8 cellular contexts compared by ENCODE assay signal in the genomic region with DNA sequence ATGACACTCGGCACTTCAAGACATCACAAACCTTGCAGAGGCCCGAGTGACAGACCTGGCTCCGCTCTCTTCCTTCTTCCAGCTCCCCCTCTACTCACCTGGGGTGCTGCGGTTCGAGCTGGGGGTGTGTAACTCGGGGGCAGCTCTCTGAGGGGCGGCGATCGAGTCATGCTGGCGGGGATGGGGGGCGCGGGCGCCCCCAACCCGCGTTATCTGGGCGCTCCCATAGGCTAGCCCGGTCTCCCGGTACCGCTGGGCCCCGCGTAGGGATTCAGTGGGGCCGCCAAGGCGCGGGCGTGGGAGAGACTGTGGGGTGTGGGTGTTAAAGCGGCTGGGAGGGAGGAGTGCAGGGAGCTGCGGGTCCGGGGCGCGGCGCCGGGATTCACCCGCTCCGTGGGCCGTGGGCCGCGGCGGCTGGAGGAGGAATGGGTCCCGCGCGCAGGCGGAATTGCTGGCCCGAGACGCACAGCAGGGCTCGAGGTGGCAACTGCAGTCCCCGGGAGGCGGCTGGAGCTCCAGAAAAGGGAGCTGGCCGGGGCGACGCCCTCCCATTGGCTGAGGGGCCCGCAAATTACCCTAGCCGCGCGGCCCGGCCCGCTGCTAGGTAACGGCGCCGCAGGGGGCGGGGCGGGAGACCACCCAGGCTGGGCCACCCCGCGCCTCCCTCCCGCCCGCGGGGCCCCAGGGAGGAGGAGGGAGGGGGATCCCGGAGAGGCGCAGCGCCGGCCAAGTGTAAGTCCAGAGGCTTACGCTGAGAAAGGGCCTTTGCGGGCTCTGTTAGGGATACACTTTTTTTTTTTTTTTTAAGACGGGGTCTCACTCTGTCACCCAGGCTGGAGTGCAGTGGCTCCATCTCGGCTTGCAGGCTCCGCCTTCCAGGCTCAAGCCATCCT. TPM values are rescaled to one million over a fixed set of nuclear protein-coding genes. Genes with fewer than 3 reads are reported as not detected.
A peak's percentile ranks its signal among the peaks of the same experiment; 100 is the strongest.
DNase-seq lines count a peak whose midpoint lies in the region; ATAC-seq and TF ChIP-seq lines count a peak whose summit lies in the region.

A gene with protein sequence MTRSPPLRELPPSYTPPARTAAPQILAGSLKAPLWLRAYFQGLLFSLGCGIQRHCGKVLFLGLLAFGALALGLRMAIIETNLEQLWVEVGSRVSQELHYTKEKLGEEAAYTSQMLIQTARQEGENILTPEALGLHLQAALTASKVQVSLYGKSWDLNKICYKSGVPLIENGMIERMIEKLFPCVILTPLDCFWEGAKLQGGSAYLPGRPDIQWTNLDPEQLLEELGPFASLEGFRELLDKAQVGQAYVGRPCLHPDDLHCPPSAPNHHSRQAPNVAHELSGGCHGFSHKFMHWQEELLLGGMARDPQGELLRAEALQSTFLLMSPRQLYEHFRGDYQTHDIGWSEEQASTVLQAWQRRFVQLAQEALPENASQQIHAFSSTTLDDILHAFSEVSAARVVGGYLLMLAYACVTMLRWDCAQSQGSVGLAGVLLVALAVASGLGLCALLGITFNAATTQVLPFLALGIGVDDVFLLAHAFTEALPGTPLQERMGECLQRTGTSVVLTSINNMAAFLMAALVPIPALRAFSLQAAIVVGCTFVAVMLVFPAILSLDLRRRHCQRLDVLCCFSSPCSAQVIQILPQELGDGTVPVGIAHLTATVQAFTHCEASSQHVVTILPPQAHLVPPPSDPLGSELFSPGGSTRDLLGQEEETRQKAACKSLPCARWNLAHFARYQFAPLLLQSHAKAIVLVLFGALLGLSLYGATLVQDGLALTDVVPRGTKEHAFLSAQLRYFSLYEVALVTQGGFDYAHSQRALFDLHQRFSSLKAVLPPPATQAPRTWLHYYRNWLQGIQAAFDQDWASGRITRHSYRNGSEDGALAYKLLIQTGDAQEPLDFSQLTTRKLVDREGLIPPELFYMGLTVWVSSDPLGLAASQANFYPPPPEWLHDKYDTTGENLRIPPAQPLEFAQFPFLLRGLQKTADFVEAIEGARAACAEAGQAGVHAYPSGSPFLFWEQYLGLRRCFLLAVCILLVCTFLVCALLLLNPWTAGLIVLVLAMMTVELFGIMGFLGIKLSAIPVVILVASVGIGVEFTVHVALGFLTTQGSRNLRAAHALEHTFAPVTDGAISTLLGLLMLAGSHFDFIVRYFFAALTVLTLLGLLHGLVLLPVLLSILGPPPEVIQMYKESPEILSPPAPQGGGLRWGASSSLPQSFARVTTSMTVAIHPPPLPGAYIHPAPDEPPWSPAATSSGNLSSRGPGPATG (minus strand): TSS at position 491 of the 893 bp plus-strand sequence. CDS start 321 bp downstream, at position 170.

- no peak for TF ChIP-seq EP300 in transverse colon (IDR thresholded peaks at IDR 0.05; ENCODE audit: low read depth)

- H3K36me3 ChIP-seq in WERI-Rb-1 (no peaks in the 10 kb centered on the region), transverse colon (no peaks in the 10 kb centered on the region)

- H3K4me3 Mint-ChIP-seq in mesothelial cell of epicardium, result peak within 1 kb of the TSS; percentile 58

- TF ChIP-seq POLR2A in transverse colon (IDR thresholded peaks at IDR 0.05), result peak; percentile 12

- TF ChIP-seq CTCF in WERI-Rb-1 (IDR thresholded peaks at IDR 0.05; ENCODE audit: low read depth, low read length), result no peak
- no peak for TF ChIP-seq CTCF in epithelial cell of proximal tubule (conservative IDR thresholded peaks at IDR 0.05; ENCODE audit: low read depth, low read length)
- TF ChIP-seq CTCF in mesothelial cell of epicardium (IDR thresholded peaks at IDR 0.05; ENCODE audit: unreplicated experiment), result no peak
- no peak for TF ChIP-seq CTCF in transverse colon (IDR thresholded peaks at IDR 0.05)

- no peaks in the 10 kb centered on the region for H3K36me3 Mint-ChIP-seq in mesothelial cell of epicardium

- DNase-seq in NCI-H2107 (lab: John Stamatoyannopoulos, UW), result peak; percentile 39
- no peak for DNase-seq in NCI-H2107 treated with DMSO at 0.1 percent for 48 hours (lab: John Stamatoyannopoulos, UW; ENCODE audit: unreplicated experiment)
- peak; percentile 85 for DNase-seq in NCI-H1105 treated with DMSO at 0.1 percent for 48 hours (lab: John Stamatoyannopoulos, UW)
- DNase-seq in WERI-Rb-1, result peak; percentile 84
- DNase-seq in epithelial cell of proximal tubule (ENCODE audit: low read depth), result no peak
- DNase-seq in mesothelial cell of epicardium (ENCODE audit: low spot score in 2 of 2, unreplicated experiment in 2 of 2), result peak; percentile 76 to 90
- DNase-seq in transverse colon, result peak; percentile 67

- intact Hi-C loops in transverse colon (cut with DNase I; ENCODE audit: low total_unique reads), result no loop called here

- H3K9me3 Mint-ChIP-seq in mesothelial cell of epicardium, result no peaks in the 10 kb centered on the region

- no peaks in the 10 kb centered on the region for H3K27me3 ChIP-seq in WERI-Rb-1 (ENCODE audit: insufficient read depth, low read depth, severe bottlenecking)
- H3K27me3 ChIP-seq in transverse colon, result peaks cover 3% of the 10 kb centered on the region

- H3K4me1 ChIP-seq in transverse colon, result peaks cover 4 to 11% (median 9%) of the 10 kb centered on the region in 4 donors

- H3K27ac Mint-ChIP-seq in mesothelial cell of epicardium, result no peak within 1 kb of the TSS

- H3K9me3 ChIP-seq in WERI-Rb-1 (ENCODE audit: severe bottlenecking) (no peaks in the 10 kb centered on the region), transverse colon (no peaks in the 10 kb centered on the region)

- H3K27ac ChIP-seq in WERI-Rb-1, result peak within 1 kb of the TSS; percentile 43
- H3K27ac ChIP-seq in transverse colon, result peak within 1 kb of the TSS; percentile 57 to 77 (median 58)

- 4 to 20% methylated on average over 4 to 61 of the region's 75 CpGs for WGBS in transverse colon (ENCODE audit: low coverage in 1 of 2), 2 donors

- in situ Hi-C loops in transverse colon (cut with MboI; ENCODE audit: low pct_ligation_motif_present in 1 of 4, low pct_unique_long_range_greater_than_20kb in 1 of 4, low sequenced_read_pairs in 3 of 4), result loop anchor here in 3 of 4 donors (25.0 kb wide), 3 partner anchors 169 to 644 kb away; a partner anchor contains a TSS

- H3K4me1 Mint-ChIP-seq in mesothelial cell of epicardium, result peaks cover 3% of the 10 kb centered on the region

- ATAC-seq in HG02938 (IDR thresholded peaks at IDR 0.05; ENCODE audit: unreplicated experiment), result no peak

- peaks cover 26% of the 10 kb centered on the region for H3K27me3 Mint-ChIP-seq in mesothelial cell of epicardium (ENCODE audit: low read depth)

- peak within 1 kb of the TSS; percentile 65 for H3K4me3 ChIP-seq in WERI-Rb-1 (ENCODE audit: low read depth, low read length)
- peak within 1 kb of the TSS; percentile 59 for H3K4me3 ChIP-seq in epithelial cell of proximal tubule (ENCODE audit: low read depth, low read length)
- H3K4me3 ChIP-seq in transverse colon, result peak within 1 kb of the TSS; percentile 33 to 56 (median 43)

RNA-seq across cellular contexts. Expression of the gene that starts here (rescaled TPM):
- under 0.01 TPM in 1 of 2 replicates, not detected in the other for total RNA-seq in epithelial cell of proximal tubule
- 1.4 to 1.7 TPM (median 1.4 TPM) in 3 replicates for total RNA-seq in mesothelial cell of epicardium
- 1 to 10 TPM in 1 of 4 donors, under 1 TPM in 2, not detected in 1; 0.14 to 1.2 (median 0.64) TPM for total RNA-seq in transverse colon

Comparison
In these comparisons a context has a peak if more than half of its experiments do, and no peak if none do; other contexts are left out.
1. DNase-seq: peak in NCI-H2107 (single experiment), NCI-H1105 treated with DMSO at 0.1 percent for 48 hours (single experiment), WERI-Rb-1 (single experiment), mesothelial cell of epicardium (2 of 2) and transverse colon (single experiment); none in NCI-H2107 treated with DMSO at 0.1 percent for 48 hours (single experiment) and epithelial cell of proximal tubule (single experiment).
2. Peak in every context shown above with its lines, with median percentiles within 50 percentile points of each other: H3K4me3 ChIP-seq.